ENCODE assay signal across 7 cellular contexts in the genomic region with DNA sequence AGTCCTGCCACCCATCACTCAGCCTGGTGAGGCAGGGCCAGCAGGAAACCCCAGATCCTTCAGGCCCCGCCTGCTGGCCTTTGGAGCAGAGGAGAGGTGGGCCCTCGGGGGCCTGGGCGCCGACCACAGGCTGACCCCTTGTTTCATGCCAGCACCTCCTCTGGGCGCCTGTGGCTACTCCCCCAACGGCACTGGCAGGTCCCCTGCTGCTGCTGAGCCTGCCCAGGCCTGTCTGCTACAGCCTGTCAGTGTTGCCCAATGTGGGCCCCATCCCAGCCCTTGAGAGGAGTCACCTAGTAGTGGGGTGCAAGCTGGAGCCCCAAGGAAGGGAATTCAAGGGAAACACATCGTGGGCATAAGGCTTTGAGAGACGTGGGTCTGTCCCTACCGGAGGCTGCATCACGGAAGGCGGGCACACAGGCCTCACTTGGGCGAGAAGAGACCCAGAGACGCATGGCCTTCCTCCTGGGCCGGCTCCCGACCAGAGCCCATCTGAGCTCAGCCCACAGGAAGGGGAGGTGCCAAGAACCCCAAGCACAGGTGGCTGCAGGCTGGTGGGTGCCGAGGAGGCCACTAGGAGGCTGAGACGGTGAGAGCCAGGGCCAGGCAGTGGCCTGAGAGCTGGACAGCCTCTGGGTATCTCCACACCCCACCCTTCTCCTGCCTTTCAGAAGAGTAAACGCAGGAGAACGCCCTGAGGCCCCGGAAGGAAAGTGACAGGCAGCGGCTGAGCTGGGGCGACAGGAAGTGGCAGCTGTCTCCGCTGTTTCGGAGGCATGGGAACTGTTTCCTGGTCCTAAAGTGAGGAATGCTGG. TPM values are rescaled to one million over a fixed set of nuclear protein-coding genes. Genes with fewer than 3 reads are reported as not detected.
DNase-seq lines count a peak whose midpoint lies in the region; ATAC-seq, FAIRE-seq and TF ChIP-seq lines count a peak whose summit lies in the region.

No MANE protein-coding gene starts in this region.

- no peak overlapping the region for H3K4me3 Mint-ChIP-seq in WTC11

- no peaks in the 10 kb centered on the region for H3K27me3 ChIP-seq in mesendoderm (ENCODE audit: insufficient read depth, low read length, poor library complexity)

- POLR2A ChIA-PET in WTC11 (lab: Charles Lee), result interaction anchor here (0.6 to 0.8 kb wide), 4 partner anchors 8 to 554 kb away, joined by 3 to 6 read pairs (median 4); a partner anchor contains a TSS

- no peaks in the 10 kb centered on the region for H3K79me2 ChIP-seq in mesendoderm (ENCODE audit: control insufficient read depth, insufficient read depth, low read length)

- peaks cover 44% of the 10 kb centered on the region for H3K4me1 Mint-ChIP-seq in WTC11

- CTCF ChIA-PET in WTC11 (lab: Charles Lee), result interaction anchor here (0.6 to 2.4 kb wide), 30 partner anchors 8 to 167 kb away, joined by 3 to 25 read pairs (median 4); a partner anchor contains a TSS

- peak; percentile 94 for DNase-seq in GM12891 (ENCODE audit: insufficient read length, low spot score)
- DNase-seq in NCI-H2107 (lab: John Stamatoyannopoulos, UW), result peak; percentile 35
- peak; percentile 77 for DNase-seq in WTC11 (ENCODE audit: low spot score)
- peak; percentile 95 for DNase-seq in mesendoderm
- peak; percentile 18 to 69 (median 45) for DNase-seq in stimulated activated naive CD4-positive, alpha-beta T cell (lab: John Stamatoyannopoulos, UW)

- H2BK120ac ChIP-seq in mesendoderm (ENCODE audit: low read depth, low read length), result no peak overlapping the region

- peak overlapping the region; percentile 53 for H3K27ac Mint-ChIP-seq in WTC11

- H3K9ac ChIP-seq in mesendoderm (ENCODE audit: low read length), result peak overlapping the region; percentile 36

- no peaks in the 10 kb centered on the region for H3K36me3 Mint-ChIP-seq in WTC11

- no peak for TF ChIP-seq CTCF in WTC11 (IDR thresholded peaks at IDR 0.05)

- no peak overlapping the region for H3K4me3 ChIP-seq in mesendoderm (ENCODE audit: low read length)

- no peak overlapping the region for H3K18ac ChIP-seq in mesendoderm (ENCODE audit: low read length)

- H2AK5ac ChIP-seq in mesendoderm (ENCODE audit: low read length), result no peak overlapping the region

- no peaks in the 10 kb centered on the region for H3K36me3 ChIP-seq in mesendoderm (ENCODE audit: control insufficient read depth, insufficient read depth, low read length)

- no peak overlapping the region for H2BK15ac ChIP-seq in mesendoderm (replicated peaks; ENCODE audit: low read depth)

- no CpG with 5 or more reads among the region's 24 CpGs for WGBS in mesendoderm (ENCODE audit: extremely low coverage, insufficient coverage, low lambda C conversion rate)

- peaks cover 32% of the 10 kb centered on the region for H3K27me3 Mint-ChIP-seq in WTC11 (ENCODE audit: low read depth)

- peak overlapping the region; percentile 62 for H3K27ac ChIP-seq in cingulate gyrus (ENCODE audit: low read depth, low read length)
- H3K27ac ChIP-seq in mesendoderm (ENCODE audit: low read depth, low read length), result no peak overlapping the region

- H4K8ac ChIP-seq in mesendoderm (ENCODE audit: low read depth, low read length), result no peak overlapping the region

- no peak overlapping the region for H3K4me2 ChIP-seq in mesendoderm (ENCODE audit: low read length)

- H3K4ac ChIP-seq in mesendoderm (ENCODE audit: low read depth, low read length), result no peak overlapping the region

- H3K4me1 ChIP-seq in mesendoderm (ENCODE audit: control insufficient read depth, low read depth, low read length), result peaks cover 13% of the 10 kb centered on the region

- peak; percentile 69 for ATAC-seq in HG02588 (IDR thresholded peaks at IDR 0.05; ENCODE audit: unreplicated experiment)
- peak; percentile 83 for ATAC-seq in WTC11

- peak; percentile 87 for TF ChIP-seq POLR2A in GM12891 (IDR thresholded peaks at IDR 0.05; ENCODE audit: low read depth, low read length)

- H3K9me3 Mint-ChIP-seq in WTC11, result no peaks in the 10 kb centered on the region

- peak overlapping the region; percentile 73 for H3K56ac ChIP-seq in mesendoderm (ENCODE audit: low read length)

- no peaks in the 10 kb centered on the region for H3K79me1 ChIP-seq in mesendoderm (ENCODE audit: low read length)

- no peak overlapping the region for H2BK5ac ChIP-seq in mesendoderm (ENCODE audit: low read length)

- peak; percentile 94 for FAIRE-seq in GM12891 (lab: Jason Lieb, UNC)

- H4K5ac ChIP-seq in mesendoderm (ENCODE audit: low read length), result no peak overlapping the region

- no peak overlapping the region for H3K23ac ChIP-seq in mesendoderm (ENCODE audit: low read length)

TF ChIP-seq in GM12891, 5 proteins besides CTCF, POLR2A, EP300 and RAD21:
- peak; percentile 88 for TF ChIP-seq POLR2AphosphoS5 (IDR thresholded peaks at IDR 0.05; ENCODE audit: low read depth, low read length)
- peak; percentile 59 for TF ChIP-seq POU2F2 (IDR thresholded peaks at IDR 0.05; ENCODE audit: low read depth, low read length)
- no peak for TF ChIP-seq TAF1 (IDR thresholded peaks at IDR 0.05; ENCODE audit: low read depth, low read length)

TF ChIP-seq in WTC11, 78 proteins besides CTCF, POLR2A, EP300 and RAD21 (continues in another document):
- TF ChIP-seq ZNF317 (CRISPR knock-in tag; IDR thresholded peaks at IDR 0.05; ENCODE audit: borderline replicate concordance, low read depth), result 0 out of 2 replicates have a peak, but pooled peaks have one; percentile 13
- TF ChIP-seq, protein P1, sequence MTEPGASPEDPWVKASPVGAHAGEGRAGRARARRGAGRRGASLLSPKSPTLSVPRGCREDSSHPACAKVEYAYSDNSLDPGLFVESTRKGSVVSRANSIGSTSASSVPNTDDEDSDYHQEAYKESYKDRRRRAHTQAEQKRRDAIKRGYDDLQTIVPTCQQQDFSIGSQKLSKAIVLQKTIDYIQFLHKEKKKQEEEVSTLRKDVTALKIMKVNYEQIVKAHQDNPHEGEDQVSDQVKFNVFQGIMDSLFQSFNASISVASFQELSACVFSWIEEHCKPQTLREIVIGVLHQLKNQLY (CRISPR knock-in tag; IDR thresholded peaks at IDR 0.05), result no peak
- TF ChIP-seq CBFB (CRISPR knock-in tag; IDR thresholded peaks at IDR 0.05; ENCODE audit: low read depth), result 0 out of 2 replicates have a peak, but pooled peaks have one; percentile 49
- TF ChIP-seq, protein P2, sequence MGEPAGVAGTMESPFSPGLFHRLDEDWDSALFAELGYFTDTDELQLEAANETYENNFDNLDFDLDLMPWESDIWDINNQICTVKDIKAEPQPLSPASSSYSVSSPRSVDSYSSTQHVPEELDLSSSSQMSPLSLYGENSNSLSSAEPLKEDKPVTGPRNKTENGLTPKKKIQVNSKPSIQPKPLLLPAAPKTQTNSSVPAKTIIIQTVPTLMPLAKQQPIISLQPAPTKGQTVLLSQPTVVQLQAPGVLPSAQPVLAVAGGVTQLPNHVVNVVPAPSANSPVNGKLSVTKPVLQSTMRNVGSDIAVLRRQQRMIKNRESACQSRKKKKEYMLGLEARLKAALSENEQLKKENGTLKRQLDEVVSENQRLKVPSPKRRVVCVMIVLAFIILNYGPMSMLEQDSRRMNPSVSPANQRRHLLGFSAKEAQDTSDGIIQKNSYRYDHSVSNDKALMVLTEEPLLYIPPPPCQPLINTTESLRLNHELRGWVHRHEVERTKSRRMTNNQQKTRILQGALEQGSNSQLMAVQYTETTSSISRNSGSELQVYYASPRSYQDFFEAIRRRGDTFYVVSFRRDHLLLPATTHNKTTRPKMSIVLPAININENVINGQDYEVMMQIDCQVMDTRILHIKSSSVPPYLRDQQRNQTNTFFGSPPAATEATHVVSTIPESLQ (CRISPR knock-in tag; IDR thresholded peaks at IDR 0.05), result no peak
- no peak for TF ChIP-seq RORB (CRISPR knock-in tag; IDR thresholded peaks at IDR 0.05)
- no peak for TF ChIP-seq IRF2 (CRISPR knock-in tag; IDR thresholded peaks at IDR 0.05; ENCODE audit: borderline replicate concordance, low read depth)
- TF ChIP-seq, protein P3, sequence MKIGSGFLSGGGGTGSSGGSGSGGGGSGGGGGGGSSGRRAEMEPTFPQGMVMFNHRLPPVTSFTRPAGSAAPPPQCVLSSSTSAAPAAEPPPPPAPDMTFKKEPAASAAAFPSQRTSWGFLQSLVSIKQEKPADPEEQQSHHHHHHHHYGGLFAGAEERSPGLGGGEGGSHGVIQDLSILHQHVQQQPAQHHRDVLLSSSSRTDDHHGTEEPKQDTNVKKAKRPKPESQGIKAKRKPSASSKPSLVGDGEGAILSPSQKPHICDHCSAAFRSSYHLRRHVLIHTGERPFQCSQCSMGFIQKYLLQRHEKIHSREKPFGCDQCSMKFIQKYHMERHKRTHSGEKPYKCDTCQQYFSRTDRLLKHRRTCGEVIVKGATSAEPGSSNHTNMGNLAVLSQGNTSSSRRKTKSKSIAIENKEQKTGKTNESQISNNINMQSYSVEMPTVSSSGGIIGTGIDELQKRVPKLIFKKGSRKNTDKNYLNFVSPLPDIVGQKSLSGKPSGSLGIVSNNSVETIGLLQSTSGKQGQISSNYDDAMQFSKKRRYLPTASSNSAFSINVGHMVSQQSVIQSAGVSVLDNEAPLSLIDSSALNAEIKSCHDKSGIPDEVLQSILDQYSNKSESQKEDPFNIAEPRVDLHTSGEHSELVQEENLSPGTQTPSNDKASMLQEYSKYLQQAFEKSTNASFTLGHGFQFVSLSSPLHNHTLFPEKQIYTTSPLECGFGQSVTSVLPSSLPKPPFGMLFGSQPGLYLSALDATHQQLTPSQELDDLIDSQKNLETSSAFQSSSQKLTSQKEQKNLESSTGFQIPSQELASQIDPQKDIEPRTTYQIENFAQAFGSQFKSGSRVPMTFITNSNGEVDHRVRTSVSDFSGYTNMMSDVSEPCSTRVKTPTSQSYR (CRISPR knock-in tag; IDR thresholded peaks at IDR 0.05), result 0 out of 2 replicates have a peak, but pooled peaks have one; percentile 31
- TF ChIP-seq, protein P4, sequence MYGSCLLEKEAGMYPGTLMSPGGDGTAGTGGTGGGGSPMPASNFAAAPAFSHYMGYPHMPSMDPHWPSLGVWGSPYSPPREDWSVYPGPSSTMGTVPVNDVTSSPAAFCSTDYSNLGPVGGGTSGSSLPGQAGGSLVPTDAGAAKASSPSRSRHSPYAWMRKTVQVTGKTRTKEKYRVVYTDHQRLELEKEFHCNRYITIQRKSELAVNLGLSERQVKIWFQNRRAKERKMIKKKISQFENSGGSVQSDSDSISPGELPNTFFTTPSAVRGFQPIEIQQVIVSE (CRISPR knock-in tag; IDR thresholded peaks at IDR 0.05; ENCODE audit: borderline replicate concordance), result no peak

RNA-seq across cellular contexts. Expression of a gene that starts 8.1 kb away (rescaled TPM):
- 59.2 TPM for polyA plus RNA-seq in GM12891 (2012; ENCODE audit: low read depth, missing spikeins)
- total RNA-seq in WTC11 (2021), result 611 to 742 TPM (median 654 TPM) in 3 replicates
- polyA plus RNA-seq in mesendoderm (2013, experiment 1 of 2), result 182 TPM
- polyA plus RNA-seq in mesendoderm (2013, experiment 2 of 2), result 181 TPM

RNA-seq across cellular contexts. Expression of a gene that starts 40.5 kb away (rescaled TPM):
- 77.3 TPM for polyA plus RNA-seq in GM12891 (2012; ENCODE audit: low read depth, missing spikeins)
- total RNA-seq in WTC11 (2021), result 99.6 to 120 TPM (median 106 TPM) in 3 replicates
- 35.4 TPM for polyA plus RNA-seq in mesendoderm (2013, experiment 1 of 2)
- 32.5 TPM for polyA plus RNA-seq in mesendoderm (2013, experiment 2 of 2)

RNA-seq across cellular contexts. Expression of a gene that starts 54.4 kb away (rescaled TPM):
- 48.7 TPM for polyA plus RNA-seq in GM12891 (2012; ENCODE audit: low read depth, missing spikeins)
- total RNA-seq in WTC11 (2021), result 166 to 181 TPM (median 167 TPM) in 3 replicates
- polyA plus RNA-seq in mesendoderm (2013, experiment 1 of 2), result 88.2 TPM
- 89.5 TPM for polyA plus RNA-seq in mesendoderm (2013, experiment 2 of 2)

RNA-seq across cellular contexts. Expression of a gene that starts 54.5 kb away (rescaled TPM):
- 13.8 TPM for polyA plus RNA-seq in GM12891 (2012; ENCODE audit: low read depth, missing spikeins)
- total RNA-seq in WTC11 (2021), result 40.9 to 42.3 TPM (median 41.6 TPM) in 3 replicates
- 15.5 TPM for polyA plus RNA-seq in mesendoderm (2013, experiment 1 of 2)
- 14.9 TPM for polyA plus RNA-seq in mesendoderm (2013, experiment 2 of 2)

Comparison
In these comparisons a context has a peak if more than half of its experiments do, and no peak if none do; other contexts are left out.
1. DNase-seq: peak in every context shown above with its lines; median percentile 95 in mesendoderm; 94 in GM12891; 77 in WTC11; 45 in stimulated activated naive CD4-positive, alpha-beta T cell; 35 in NCI-H2107.